20 cellular contexts compared by ENCODE assay signal in genomic region chr19:33745297-33745696, GRCh38.
DNase-seq lines count a peak whose midpoint lies in the region; ATAC-seq lines count a peak whose summit lies in the region.
"Had no signal": no experiment of that assay in that cellular context is flagged by ENCODE, and none has a peak within 500 bp of the region (broad histone marks: within the 10 kb centered on the region; RNA-seq: fewer than 3 reads in every experiment).

No MANE protein-coding gene starts in this region.

- peak; percentile 16 for DNase-seq in NCI-H2171 treated with DMSO at 0.1 percent for 48 hours (lab: John Stamatoyannopoulos, UW)
- no peak for DNase-seq in NCI-H2171 (lab: John Stamatoyannopoulos, UW)
- peak; percentile 30 for DNase-seq in NCI-H1694 (lab: John Stamatoyannopoulos, UW)
- peak; percentile 20 for DNase-seq in NCI-H1694 treated with DMSO at 0.1 percent for 48 hours (lab: John Stamatoyannopoulos, UW)
- no peak for DNase-seq in RKO (ENCODE audit: low spot score)
- DNase-seq: 8988T; ACHN; BE2C; C1 segment of cervical spinal cord; CD4-positive, alpha-beta memory T cell; CD4-positive, CD25-positive, alpha-beta regulatory T cell; COR-L47; DMS 273 treated with DMSO at 0.1 percent for 48 hours; DMS153; DMS53; DND-41; EL; GDM1 had no signal

- ATAC-seq in GM19324 (IDR thresholded peaks at IDR 0.05; ENCODE audit: low FRiP score, unreplicated experiment) = no peak
- ATAC-seq: GM12878 had no signal

Comparison
In these comparisons a context has a peak if more than half of its experiments do, and no peak if none do; other contexts are left out.
1. DNase-seq: peak in NCI-H2171 treated with DMSO at 0.1 percent for 48 hours (single experiment), NCI-H1694 (single experiment) and NCI-H1694 treated with DMSO at 0.1 percent for 48 hours (single experiment); none in NCI-H2171 (single experiment) and RKO (single experiment).